In the genomic region with DNA sequence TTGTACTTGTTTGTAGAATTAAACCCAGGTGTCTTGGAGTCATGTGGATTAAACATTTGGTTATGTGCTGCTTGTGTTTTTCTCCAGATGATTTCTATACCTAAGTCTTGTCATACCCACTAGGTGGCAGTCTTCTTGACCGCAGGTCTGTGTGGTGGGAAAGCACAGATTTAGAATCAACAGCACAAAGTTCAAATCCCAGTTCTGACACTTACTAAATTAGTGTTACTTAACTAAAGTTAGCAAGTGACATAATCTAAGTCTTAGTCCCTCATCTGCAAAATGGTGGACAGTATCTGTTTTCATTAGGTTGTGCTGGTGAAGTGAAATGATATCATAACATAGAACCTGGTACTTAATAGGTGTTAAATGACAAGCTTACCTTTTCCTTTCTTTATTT, we compare ENCODE assay signal across 10 cellular contexts.
DNase-seq lines count a peak whose midpoint lies in the region; ATAC-seq, FAIRE-seq and TF ChIP-seq lines count a peak whose summit lies in the region.
"Had no signal": no experiment of that assay in that cellular context is flagged by ENCODE, and none has a peak within 500 bp of the region (broad histone marks: within the 10 kb centered on the region; RNA-seq: fewer than 3 reads in every experiment).

No MANE protein-coding gene starts in this region.

- intact Hi-C loops in aorta (cut with DNase I): loop anchor here (2.0 to 5.0 kb wide), 2 partner anchors 326 to 327 kb away; no protein-coding TSS in a partner anchor

- WGBS in mesenchymal stem cell: no CpG with 5 or more reads among the region's 1 CpG
- 67 to 80% methylated on average over 1 of the region's 1 CpG for WGBS in aorta, 2 donors

- no peaks in the 10 kb centered on the region for H3K9me3 Mint-ChIP-seq in stimulated activated naive CD8-positive, alpha-beta T cell treated with anti-CD3 and anti-CD28 coated beads, Interleukin-15, amount 100 ng/mL, for 72 hours
- H3K9me3 Mint-ChIP-seq: dendritic cell treated with granulocyte-macrophage colony-stimulating factor and Interleukin-4, amounts not matched to agents 40 ng/mL and 50 ng/mL, for 4 days had no signal

- no peak overlapping the region for H2BK12ac ChIP-seq in mesenchymal stem cell (ENCODE audit: low read length in 2 of 2)

- no peak overlapping the region for H3K9ac ChIP-seq in mesenchymal stem cell (ENCODE audit: low read length)

- H2BK5ac ChIP-seq in mesenchymal stem cell (ENCODE audit: low read depth, low read length, poor library complexity, severe bottlenecking): no peak overlapping the region

- no peak overlapping the region for H3K18ac ChIP-seq in mesenchymal stem cell (ENCODE audit: low read depth in 1 of 2, low read length in 2 of 2)

- no peak overlapping the region for H2AFZ ChIP-seq in mesenchymal stem cell (ENCODE audit: low read depth, low read length)

- H3K4me3 ChIP-seq in bronchial epithelial cell (ENCODE audit: low read depth, low read length) (no peak overlapping the region), mesenchymal stem cell (ENCODE audit: insufficient read depth in 1 of 2, low read depth in 1 of 2, low read length in 2 of 2) (no peak overlapping the region), aorta (ENCODE audit: low read length in 2 of 2) (no peak overlapping the region)
- H3K4me3 ChIP-seq: HAP-1 had no signal

- DNase-seq in stimulated activated naive CD8-positive, alpha-beta T cell treated with anti-CD3 and anti-CD28 coated beads, Interleukin-15, amount 100 ng/mL, for 72 hours: peak in 1 of 2 donors; percentile 17
- no peak for DNase-seq in stimulated activated naive CD8-positive, alpha-beta T cell treated with anti-CD3 and anti-CD28 coated beads, Interleukin-15, Interleukin-2, amounts not matched to agents 100 U/mL and 50 U/mL, for 24 hours
- DNase-seq in NCI-H82 (lab: John Stamatoyannopoulos, UW) (peak; percentile 64), bronchial epithelial cell (ENCODE audit: low read depth) (peak; percentile 57), mesenchymal stem cell (peak; percentile 50), aorta (no peak)

- no peak overlapping the region for H4K91ac ChIP-seq in mesenchymal stem cell (ENCODE audit: low read length)

- H2BK120ac ChIP-seq in mesenchymal stem cell (ENCODE audit: low read depth, low read length): no peak overlapping the region

- H3K36me3 ChIP-seq in bronchial epithelial cell (ENCODE audit: control insufficient read depth, insufficient read depth, low read length): no peaks in the 10 kb centered on the region
- H3K36me3 ChIP-seq in mesenchymal stem cell (ENCODE audit: control insufficient read depth in 1 of 2, insufficient read depth in 2 of 2, low read depth in 1 of 2, low read length in 2 of 2): no peaks in the 10 kb centered on the region
- H3K36me3 ChIP-seq in aorta (ENCODE audit: control insufficient read depth in 1 of 2, insufficient read depth in 2 of 2, low read length in 1 of 2): no peaks in the 10 kb centered on the region
- H3K36me3 ChIP-seq: HAP-1 had no signal

- no peak overlapping the region for H3K27ac Mint-ChIP-seq in stimulated activated naive CD8-positive, alpha-beta T cell treated with anti-CD3 and anti-CD28 coated beads, Interleukin-15, amount 100 ng/mL, for 72 hours
- H3K27ac Mint-ChIP-seq: dendritic cell treated with granulocyte-macrophage colony-stimulating factor and Interleukin-4, amounts not matched to agents 40 ng/mL and 50 ng/mL, for 4 days had no signal

- no peak for FAIRE-seq in bronchial epithelial cell (lab: Jason Lieb, UNC)

- H3K4me3 Mint-ChIP-seq in stimulated activated naive CD8-positive, alpha-beta T cell treated with anti-CD3 and anti-CD28 coated beads, Interleukin-15, amount 100 ng/mL, for 72 hours: no peak overlapping the region
- H3K4me3 Mint-ChIP-seq: dendritic cell treated with granulocyte-macrophage colony-stimulating factor and Interleukin-4, amounts not matched to agents 40 ng/mL and 50 ng/mL, for 4 days had no signal

- H3K9me3 ChIP-seq in mesenchymal stem cell (ENCODE audit: control insufficient read depth, low read length) (no peaks in the 10 kb centered on the region), aorta (ENCODE audit: control insufficient read depth, low read length) (no peaks in the 10 kb centered on the region)
- H3K9me3 ChIP-seq: HAP-1 had no signal

- ATAC-seq in stimulated activated naive CD8-positive, alpha-beta T cell treated with anti-CD3 and anti-CD28 coated beads, Interleukin-15, amount 100 ng/mL, for 72 hours: peak; percentile 71
- no peak for ATAC-seq in stimulated activated naive CD8-positive, alpha-beta T cell treated with anti-CD3 and anti-CD28 coated beads, Interleukin-15, Interleukin-2, amounts not matched to agents 100 U/mL and 50 U/mL, for 24 hours
- ATAC-seq in HG02798 (IDR thresholded peaks at IDR 0.05; ENCODE audit: poor library complexity, unreplicated experiment) (peak; percentile 56), HG02981 (IDR thresholded peaks at IDR 0.05; ENCODE audit: unreplicated experiment) (no peak), aorta (ENCODE audit: low FRiP score) (no peak)

- H3K27me3 Mint-ChIP-seq in stimulated activated naive CD8-positive, alpha-beta T cell treated with anti-CD3 and anti-CD28 coated beads, Interleukin-15, amount 100 ng/mL, for 72 hours: no peaks in the 10 kb centered on the region

- no peak overlapping the region for H2AK5ac ChIP-seq in mesenchymal stem cell (ENCODE audit: low read length, severe bottlenecking)

- H3K4ac ChIP-seq in mesenchymal stem cell (ENCODE audit: low read depth in 1 of 2, low read length in 2 of 2): no peak overlapping the region

- H3K4me1 ChIP-seq in mesenchymal stem cell (ENCODE audit: control insufficient read depth, insufficient read depth, low read depth, low read length) (peaks cover 3% of the 10 kb centered on the region), aorta (ENCODE audit: control insufficient read depth in 1 of 2, insufficient read depth in 2 of 2, low read length in 2 of 2) (peaks cover 0 to 2% of the 10 kb centered on the region in 2 donors)

- H3K27ac ChIP-seq in mesenchymal stem cell (ENCODE audit: low read length, poor library complexity, severe bottlenecking) (no peak overlapping the region), aorta (ENCODE audit: low read depth in 1 of 2, low read length in 2 of 2) (no peak overlapping the region)

- H4K8ac ChIP-seq in mesenchymal stem cell (ENCODE audit: low read length): no peak overlapping the region

- H3K27me3 ChIP-seq in bronchial epithelial cell (ENCODE audit: control insufficient read depth, insufficient read depth, low read length): no peaks in the 10 kb centered on the region
- H3K27me3 ChIP-seq in mesenchymal stem cell (ENCODE audit: control insufficient read depth in 1 of 2, insufficient read depth in 1 of 2, low read length in 2 of 2): no peaks in the 10 kb centered on the region
- no peaks in the 10 kb centered on the region for H3K27me3 ChIP-seq in aorta (ENCODE audit: control insufficient read depth in 1 of 2, insufficient read depth in 2 of 2, low read length in 1 of 2)

- H3K14ac ChIP-seq in mesenchymal stem cell (ENCODE audit: low read length in 2 of 2): no peak overlapping the region

- peak; percentile 52 for TF ChIP-seq CTCF in bronchial epithelial cell (IDR thresholded peaks at IDR 0.05; ENCODE audit: insufficient read depth, low read length, severe bottlenecking)

- H3K23ac ChIP-seq in mesenchymal stem cell (ENCODE audit: low read length in 2 of 2): no peak overlapping the region

- no peaks in the 10 kb centered on the region for H3K79me1 ChIP-seq in mesenchymal stem cell (replicated peaks; ENCODE audit: low read length, poor library complexity, severe bottlenecking)

- no peaks in the 10 kb centered on the region for H3K4me1 Mint-ChIP-seq in stimulated activated naive CD8-positive, alpha-beta T cell treated with anti-CD3 and anti-CD28 coated beads, Interleukin-15, amount 100 ng/mL, for 72 hours

- H3K4me2 ChIP-seq in mesenchymal stem cell (ENCODE audit: low read length, poor library complexity, severe bottlenecking): no peak overlapping the region

- H2BK15ac ChIP-seq in mesenchymal stem cell (ENCODE audit: low read depth, poor library complexity, severe bottlenecking): no peak overlapping the region

Comparison
In these comparisons a context has a peak if more than half of its experiments do, and no peak if none do; other contexts are left out.
1. ATAC-seq: peak in stimulated activated naive CD8-positive, alpha-beta T cell treated with anti-CD3 and anti-CD28 coated beads, Interleukin-15, amount 100 ng/mL, for 72 hours (single experiment) and HG02798 (single experiment); none in stimulated activated naive CD8-positive, alpha-beta T cell treated with anti-CD3 and anti-CD28 coated beads, Interleukin-15, Interleukin-2, amounts not matched to agents 100 U/mL and 50 U/mL, for 24 hours (single experiment), HG02981 (single experiment) and aorta (single experiment).
2. DNase-seq: peak in NCI-H82 (single experiment), bronchial epithelial cell (single experiment) and mesenchymal stem cell (single experiment); none in stimulated activated naive CD8-positive, alpha-beta T cell treated with anti-CD3 and anti-CD28 coated beads, Interleukin-15, Interleukin-2, amounts not matched to agents 100 U/mL and 50 U/mL, for 24 hours (single experiment) and aorta (0 of 2).